Comparison of ENCODE assay signal across 8 cellular contexts in the genomic region with DNA sequence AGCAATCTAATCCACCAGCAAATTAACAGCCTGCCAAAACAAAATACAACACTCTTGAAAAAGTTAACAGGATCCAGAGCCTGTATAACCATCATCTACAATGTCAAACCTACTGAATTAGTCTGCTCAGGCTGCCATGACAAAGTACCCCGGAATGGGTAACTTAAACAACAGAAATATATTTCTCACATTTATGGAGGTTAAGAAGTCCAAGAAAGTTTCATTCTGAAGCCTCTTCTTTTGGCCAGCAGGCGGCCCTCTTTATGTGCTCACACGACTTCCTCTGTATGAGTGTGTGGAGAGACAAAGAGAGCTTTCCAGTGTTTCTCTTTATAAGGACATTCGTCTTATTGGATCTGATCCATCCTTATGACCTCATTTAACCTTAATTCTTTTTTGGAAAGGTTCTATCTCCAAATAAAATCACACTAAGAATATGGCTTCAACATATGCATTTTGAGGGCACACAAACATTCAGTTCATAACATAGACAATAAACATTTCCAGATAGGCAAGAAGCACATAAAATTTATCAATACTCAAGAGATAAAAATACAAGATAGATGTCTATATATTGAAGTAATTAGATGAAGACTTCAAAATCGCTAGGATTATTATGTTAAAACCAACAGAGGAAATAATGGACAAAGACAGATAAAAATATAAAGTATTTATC. TPM values are rescaled to one million over a fixed set of nuclear protein-coding genes. Genes with fewer than 3 reads are reported as not detected.
A peak's percentile ranks its signal among the peaks of the same experiment; 100 is the strongest.
DNase-seq lines count a peak whose midpoint lies in the region; TF ChIP-seq lines count a peak whose summit lies in the region.

No MANE protein-coding gene starts in this region.

- H3K27ac ChIP-seq in sigmoid colon: peak overlapping the region in 3 of 4 donors; percentile 33 to 72 (median 53)

- peaks cover 46% of the 10 kb centered on the region for H3K27me3 Mint-ChIP-seq in activated CD4-positive, alpha-beta T cell treated with anti-CD3 and anti-CD28 coated beads, Interleukin-2, amount 10 ng/mL, durations not matched to agents 7 days and 5 days

- DNase-seq in ACHN (peak; percentile 75), GM10248 (ENCODE audit: extremely low spot score) (peak; percentile 30), glomerular visceral epithelial cell (ENCODE audit: extremely low spot score) (peak; percentile 38), sigmoid colon (peak; percentile 80), NCI-H524 treated with DMSO at 0.1 percent for 48 hours (lab: John Stamatoyannopoulos, UW) (no peak), NCI-H1105 (lab: John Stamatoyannopoulos, UW) (no peak)
- peak; percentile 40 for DNase-seq in activated CD4-positive, alpha-beta T cell treated with anti-CD3 and anti-CD28 coated beads, Interleukin-2, amount 10 ng/mL, durations not matched to agents 7 days and 5 days

- no peaks in the 10 kb centered on the region for H3K27me3 ChIP-seq in sigmoid colon

- H3K4me3 Mint-ChIP-seq in activated CD4-positive, alpha-beta T cell treated with anti-CD3 and anti-CD28 coated beads, Interleukin-2, amount 10 ng/mL, durations not matched to agents 7 days and 5 days: no peak overlapping the region

- CTCF ChIA-PET in GM10248 (lab: Yijun Ruan, JAX): interaction anchor here (0.9 to 1.6 kb wide), 5 partner anchors 16 to 363 kb away, joined by 3 to 4 read pairs (median 3); no protein-coding TSS in a partner anchor
- CTCF ChIA-PET in activated CD4-positive, alpha-beta T cell treated with anti-CD3 and anti-CD28 coated beads, Interleukin-2, amount 10 ng/mL, durations not matched to agents 7 days and 5 days (lab: Charles Lee): no interaction called here

- TF ChIP-seq CTCF in GM10248 (IDR thresholded peaks at IDR 0.05; ENCODE audit: control extremely low read depth, extremely low read depth, low read depth, missing control alignments): peak; percentile 52
- TF ChIP-seq CTCF in sigmoid colon (IDR thresholded peaks at IDR 0.05): peak; percentile 14 to 65 (median 62)

- TF ChIP-seq RAD21 in Ishikawa (IDR thresholded peaks at IDR 0.05; ENCODE audit: low read depth): peak; percentile 45

- no peaks in the 10 kb centered on the region for H3K36me3 ChIP-seq in sigmoid colon

- peaks cover 0 to 10% (median 0%) of the 10 kb centered on the region in 4 donors for H3K4me1 ChIP-seq in sigmoid colon

- no peaks in the 10 kb centered on the region for H3K9me3 Mint-ChIP-seq in activated CD4-positive, alpha-beta T cell treated with anti-CD3 and anti-CD28 coated beads, Interleukin-2, amount 10 ng/mL, durations not matched to agents 7 days and 5 days

- TF ChIP-seq EP300 in Ishikawa (IDR thresholded peaks at IDR 0.05; ENCODE audit: borderline replicate concordance) (no peak), sigmoid colon (IDR thresholded peaks at IDR 0.05) (no peak)

- no peaks in the 10 kb centered on the region for H3K4me1 Mint-ChIP-seq in activated CD4-positive, alpha-beta T cell treated with anti-CD3 and anti-CD28 coated beads, Interleukin-2, amount 10 ng/mL, durations not matched to agents 7 days and 5 days

- in situ Hi-C loops in ACHN (cut with HindIII; ENCODE audit: low pct_ligation_motif_present, low pct_unique_long_range_greater_than_20kb, low sequenced_read_pairs): no loop called here

- POLR2A ChIA-PET in GM10248 (lab: Yijun Ruan, JAX): no interaction called here
- POLR2A ChIA-PET in activated CD4-positive, alpha-beta T cell treated with anti-CD3 and anti-CD28 coated beads, Interleukin-2, amount 10 ng/mL, durations not matched to agents 7 days and 5 days (lab: Charles Lee): no interaction called here

- no peak for TF ChIP-seq POLR2A in sigmoid colon (IDR thresholded peaks at IDR 0.05)

- H3K36me3 Mint-ChIP-seq in activated CD4-positive, alpha-beta T cell treated with anti-CD3 and anti-CD28 coated beads, Interleukin-2, amount 10 ng/mL, durations not matched to agents 7 days and 5 days (ENCODE audit: low read depth): no peaks in the 10 kb centered on the region

- H3K9me3 ChIP-seq in sigmoid colon: no peaks in the 10 kb centered on the region

- no peak overlapping the region for H3K4me3 ChIP-seq in sigmoid colon

- intact Hi-C loops in sigmoid colon (cut with DNase I): no loop called here

- 5 to 19% methylated on average over 5 of the region's 5 CpGs for WGBS in sigmoid colon, 2 donors

- H3K27ac Mint-ChIP-seq in activated CD4-positive, alpha-beta T cell treated with anti-CD3 and anti-CD28 coated beads, Interleukin-2, amount 10 ng/mL, durations not matched to agents 7 days and 5 days: no peak overlapping the region

TF ChIP-seq in Ishikawa, 13 proteins besides CTCF, POLR2A, EP300 and RAD21:
- TF ChIP-seq, protein P1, sequence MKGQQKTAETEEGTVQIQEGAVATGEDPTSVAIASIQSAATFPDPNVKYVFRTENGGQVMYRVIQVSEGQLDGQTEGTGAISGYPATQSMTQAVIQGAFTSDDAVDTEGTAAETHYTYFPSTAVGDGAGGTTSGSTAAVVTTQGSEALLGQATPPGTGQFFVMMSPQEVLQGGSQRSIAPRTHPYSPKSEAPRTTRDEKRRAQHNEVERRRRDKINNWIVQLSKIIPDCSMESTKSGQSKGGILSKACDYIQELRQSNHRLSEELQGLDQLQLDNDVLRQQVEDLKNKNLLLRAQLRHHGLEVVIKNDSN (IDR thresholded peaks at IDR 0.05): no peak
- no peak for TF ChIP-seq CREB1 (IDR thresholded peaks at IDR 0.05; ENCODE audit: low read depth)
- no peak for TF ChIP-seq TEAD4 (IDR thresholded peaks at IDR 0.05)
- TF ChIP-seq TCF12 (IDR thresholded peaks at IDR 0.05; ENCODE audit: low read depth): no peak
- TF ChIP-seq, protein P2, sequence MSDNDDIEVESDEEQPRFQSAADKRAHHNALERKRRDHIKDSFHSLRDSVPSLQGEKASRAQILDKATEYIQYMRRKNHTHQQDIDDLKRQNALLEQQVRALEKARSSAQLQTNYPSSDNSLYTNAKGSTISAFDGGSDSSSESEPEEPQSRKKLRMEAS (IDR thresholded peaks at IDR 0.05): no peak

RNA-seq across cellular contexts. Expression of a gene that starts 5.9 kb away (rescaled TPM):
- total RNA-seq in activated CD4-positive, alpha-beta T cell treated with anti-CD3 and anti-CD28 coated beads, Interleukin-2, amount 10 ng/mL, durations not matched to agents 7 days and 5 days: under 1 TPM; 0.17 to 0.21 TPM
- 100 to 1,000 TPM in 1 of 4 donors, 10 to 100 TPM in 3; 69.9 to 104 (median 78.3) TPM for total RNA-seq in sigmoid colon
- polyA plus RNA-seq in sigmoid colon: 1 to 10 TPM; 1.4 to 9.6 (median 4.8) TPM

Comparison
In these comparisons a context has a peak if more than half of its experiments do, and no peak if none do; other contexts are left out.
1. DNase-seq: peak in ACHN (single experiment), GM10248 (single experiment), activated CD4-positive, alpha-beta T cell treated with anti-CD3 and anti-CD28 coated beads, Interleukin-2, amount 10 ng/mL, durations not matched to agents 7 days and 5 days (single experiment), glomerular visceral epithelial cell (single experiment) and sigmoid colon (single experiment); none in NCI-H524 treated with DMSO at 0.1 percent for 48 hours (single experiment) and NCI-H1105 (single experiment).
2. RNA of a gene that starts 5.9 kb away (total RNA-seq): 69.9 to 104 TPM in sigmoid colon; 0.17 to 0.21 TPM in activated CD4-positive, alpha-beta T cell treated with anti-CD3 and anti-CD28 coated beads, Interleukin-2, amount 10 ng/mL, durations not matched to agents 7 days and 5 days; every median in the first group is over 10 times any median in the second.